In genomic region chr19:57240311-57241090, GRCh38 we compare ENCODE assay signal across 8 cellular contexts. TPM values are rescaled to one million over a fixed set of nuclear protein-coding genes. Genes with fewer than 3 reads are reported as not detected.
DNase-seq lines count a peak whose midpoint lies in the region; TF ChIP-seq lines count a peak whose summit lies in the region.

TSS of gene ZNF805 (plus strand) at chr19:57240632. CDS start at chr19:57240892, 260 bp downstream.

- peaks cover 14% of the 10 kb centered on the region for H3K4me1 ChIP-seq in effector memory CD4-positive, alpha-beta T cell (ENCODE audit: control insufficient read depth, insufficient read depth, low read length, poor library complexity, severe bottlenecking)

- peaks cover 14% of the 10 kb centered on the region for H3K36me3 ChIP-seq in effector memory CD4-positive, alpha-beta T cell (ENCODE audit: control insufficient read depth, insufficient read depth, low read length)

- H3K27me3 ChIP-seq in effector memory CD4-positive, alpha-beta T cell (replicated peaks; ENCODE audit: control insufficient read depth, insufficient read depth, low read length, poor library complexity, severe bottlenecking) = no peaks in the 10 kb centered on the region

- peak within 1 kb of the TSS; percentile 94 for H3K27ac ChIP-seq in effector memory CD4-positive, alpha-beta T cell (ENCODE audit: insufficient read depth, low read length, poor library complexity, severe bottlenecking)

- H3K9me3 ChIP-seq in effector memory CD4-positive, alpha-beta T cell (ENCODE audit: control insufficient read depth, low read length) = no peaks in the 10 kb centered on the region

- TF ChIP-seq CTCF in GM20000 (IDR thresholded peaks at IDR 0.05; ENCODE audit: extremely low read depth, missing control alignments) = no peak

- peak within 1 kb of the TSS; percentile 80 for H3K4me3 ChIP-seq in effector memory CD4-positive, alpha-beta T cell (ENCODE audit: insufficient read depth, low read depth, low read length, poor library complexity, severe bottlenecking)

- DNase-seq in COLO829 (ENCODE audit: low spot score) (peak; percentile 83), GM20000 (ENCODE audit: low spot score) (peak; percentile 97), HT-29 (ENCODE audit: low spot score) (peak; percentile 99), lung microvascular endothelial cell (ENCODE audit: low read depth in 2 of 2) (peak; percentile 93 to 97)
- peak; percentile 87 for DNase-seq in NK-92 treated with Interleukin-12 subunit alpha and Interleukin-12 subunit beta, amount 100 ng/mL, for 24 hours (lab: John Stamatoyannopoulos, UW)
- peak; percentile 92 to 94 for DNase-seq in activated CD8-positive, alpha-beta memory T cell treated with anti-CD3 and anti-CD28 coated beads for 4 hours (ENCODE audit: low read depth in 2 of 2)
- DNase-seq in effector memory CD4-positive, alpha-beta T cell = peak; percentile 91 to 94 (median 92)
- peak; percentile 87 to 93 (median 92) for DNase-seq in stimulated activated CD4-positive, alpha-beta T cell treated with anti-CD3 and anti-CD28 coated beads, TNF-alpha, amount 100 ng/mL, for 4 hours (ENCODE audit: low read depth in 3 of 3)

RNA-seq across cellular contexts. Expression of gene ZNF805, which starts in this region (rescaled TPM):
- total RNA-seq in HT-29 (2014; rRNA removed; shearing (Covaris generic)) = 9.3 and 13.5 TPM in 2 replicates
- total RNA-seq in lung microvascular endothelial cell = 14.8 and 32.7 TPM in 2 replicates

Comparison
In these comparisons a context has a peak if more than half of its experiments do, and no peak if none do; other contexts are left out.
1. Peak in every context shown above with its lines: DNase-seq, H3K4me3 ChIP-seq and H3K27ac ChIP-seq.